ENCODE assay signal across 3 cellular contexts in the genomic region with DNA sequence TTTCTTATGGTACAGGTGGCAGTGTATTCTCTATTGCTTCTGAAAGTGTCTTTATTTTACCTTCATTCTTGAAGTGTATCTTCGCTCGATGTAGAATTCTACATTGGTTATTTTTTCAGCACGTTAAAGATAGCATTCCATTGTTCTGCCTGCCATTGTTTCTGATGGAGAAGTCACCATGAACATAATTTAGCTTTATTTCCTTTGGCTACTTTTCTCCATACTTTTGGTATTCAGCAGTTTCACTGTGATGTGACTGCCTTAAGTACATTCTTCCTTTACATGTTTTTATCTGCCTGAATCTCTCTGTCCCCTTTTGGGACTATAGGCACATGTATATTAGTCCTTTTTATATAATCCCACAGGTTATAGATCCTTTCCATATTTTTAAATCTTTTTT.
TF ChIP-seq lines count a peak whose summit lies in the region.

No MANE protein-coding gene starts in this region.

TF ChIP-seq in A549, 52 proteins besides CTCF, POLR2A, EP300 and RAD21:
- TF ChIP-seq HDAC2 (IDR thresholded peaks at IDR 0.05) (no peak), RNF2 (IDR thresholded peaks at IDR 0.05; ENCODE audit: borderline replicate concordance, low read depth) (no peak), BHLHE40 (IDR thresholded peaks at IDR 0.05; ENCODE audit: low read depth, low read length) (no peak), FOSL2 (IDR thresholded peaks at IDR 0.05) (no peak), FOSL2 (CRISPR knock-in tag; IDR thresholded peaks at IDR 0.05) (no peak), SMC3 (IDR thresholded peaks at IDR 0.05) (no peak), JUN (IDR thresholded peaks at IDR 0.05) (no peak), HOXA7 (CRISPR knock-in tag; IDR thresholded peaks at IDR 0.05) (no peak), PHF8 (IDR thresholded peaks at IDR 0.05; ENCODE audit: borderline replicate concordance, low read depth) (no peak), FOXS1 (CRISPR knock-in tag; IDR thresholded peaks at IDR 0.05) (no peak), FOSB (CRISPR knock-in tag; IDR thresholded peaks at IDR 0.05) (no peak), CEBPB (IDR thresholded peaks at IDR 0.05) (no peak), HOXB5 (CRISPR knock-in tag; IDR thresholded peaks at IDR 0.05) (no peak), JUNB (IDR thresholded peaks at IDR 0.05) (no peak), ZNF302 (CRISPR knock-in tag; IDR thresholded peaks at IDR 0.05) (no peak), KDM1A (IDR thresholded peaks at IDR 0.05; ENCODE audit: low read depth) (no peak)
- TF ChIP-seq, protein P1, sequence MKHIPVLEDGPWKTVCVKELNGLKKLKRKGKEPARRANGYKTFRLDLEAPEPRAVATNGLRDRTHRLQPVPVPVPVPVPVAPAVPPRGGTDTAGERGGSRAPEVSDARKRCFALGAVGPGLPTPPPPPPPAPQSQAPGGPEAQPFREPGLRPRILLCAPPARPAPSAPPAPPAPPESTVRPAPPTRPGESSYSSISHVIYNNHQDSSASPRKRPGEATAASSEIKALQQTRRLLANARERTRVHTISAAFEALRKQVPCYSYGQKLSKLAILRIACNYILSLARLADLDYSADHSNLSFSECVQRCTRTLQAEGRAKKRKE (CRISPR knock-in tag; IDR thresholded peaks at IDR 0.05; ENCODE audit: low read depth): no peak
TF ChIP-seq in A549: peak in this region for 0.

TF ChIP-seq in GM12891, 5 proteins besides CTCF, POLR2A, EP300 and RAD21:
- TF ChIP-seq POU2F2 (IDR thresholded peaks at IDR 0.05; ENCODE audit: low read depth, low read length) (no peak), SPI1 (IDR thresholded peaks at IDR 0.05; ENCODE audit: low read depth, low read length) (no peak), PAX5 (IDR thresholded peaks at IDR 0.05; ENCODE audit: insufficient read depth, low read length, severe bottlenecking) (no peak), TAF1 (IDR thresholded peaks at IDR 0.05; ENCODE audit: low read depth, low read length) (no peak), POLR2AphosphoS5 (IDR thresholded peaks at IDR 0.05; ENCODE audit: low read depth, low read length) (no peak)

TF ChIP-seq in endothelial cell of umbilical vein, 7 proteins besides CTCF, POLR2A, EP300 and RAD21:
- TF ChIP-seq FOS (IDR thresholded peaks at IDR 0.05; ENCODE audit: borderline replicate concordance, insufficient read depth, low read length): no peak
- TF ChIP-seq EZH2 (IDR thresholded peaks at IDR 0.05; ENCODE audit: borderline replicate concordance, low read depth, low read length, severe bottlenecking): no peak
- TF ChIP-seq JUN (IDR thresholded peaks at IDR 0.05; ENCODE audit: borderline replicate concordance, insufficient read depth, insufficient read length, low read depth): no peak
- no peak for TF ChIP-seq GATA2 (IDR thresholded peaks at IDR 0.05; ENCODE audit: insufficient read depth, insufficient read length, low read depth, low read length)
TF ChIP-seq in endothelial cell of umbilical vein: peak in this region for 0.
